ENCODE assay signal across 15 cellular contexts in genomic region chr13:27918041-27918917, GRCh38. TPM values are rescaled to one million over a fixed set of nuclear protein-coding genes. Genes with fewer than 3 reads are reported as not detected.
DNase-seq lines count a peak whose midpoint lies in the region; ATAC-seq and TF ChIP-seq lines count a peak whose summit lies in the region.
"Had no signal": no experiment of that assay in that cellular context is flagged by ENCODE, and none has a peak within 500 bp of the region (broad histone marks: within the 10 kb centered on the region; RNA-seq: fewer than 3 reads in every experiment).

No MANE protein-coding gene starts in this region.

- H3K4me1 ChIP-seq in smooth muscle cell (ENCODE audit: low read depth): peaks cover 18% of the 10 kb centered on the region

- DNase-seq in activated CD8-positive, alpha-beta memory T cell treated with anti-CD3 and anti-CD28 coated beads, Interleukin-2, amount 10 ng/mL, durations not matched to agents 7 days and 5 days: no peak
- DNase-seq in activated CD8-positive, alpha-beta memory T cell treated with anti-CD3 and anti-CD28 coated beads for 24 hours: no peak
- DNase-seq in activated T-helper 1 cell treated with anti-CD3 and anti-CD28 coated beads, Interleukin-12 subunit alpha, Interleukin-12 subunit beta, Interleukin-2, Interleukin-4 antibody, amounts not matched to agents 30 ng/mL and 10 ng/mL and 1 ng/mL, durations not matched to agents 14 hours and 24 hours and 36 hours (ENCODE audit: low spot score): no peak
- DNase-seq in left lobe of liver (ENCODE audit: low spot score) (peak; percentile 58), smooth muscle cell (lab: John Stamatoyannopoulos, UW; ENCODE audit: unreplicated experiment) (no peak), NOMO-1 (lab: John Stamatoyannopoulos, UW; ENCODE audit: unreplicated experiment in 2 of 2) (no peak), AML-193 (lab: John Stamatoyannopoulos, UW) (no peak)
- DNase-seq in stimulated activated naive CD4-positive, alpha-beta T cell treated with Interleukin-2 at 50 U/mL for 16 hours (lab: John Stamatoyannopoulos, UW): no peak
- DNase-seq: effector CD4-positive, alpha-beta T cell; HCEC 1CT; NCI-H2227 treated with DMSO at 0.1 percent for 48 hours; occipital lobe; OCI-M1; T1000 had no signal

- H3K9me3 ChIP-seq in smooth muscle cell (replicated peaks; ENCODE audit: low read depth): no peaks in the 10 kb centered on the region

- peak overlapping the region; percentile 40 for H3K4me3 ChIP-seq in smooth muscle cell

- H3K9me3 Mint-ChIP-seq in activated CD8-positive, alpha-beta memory T cell treated with anti-CD3 and anti-CD28 coated beads, Interleukin-2, amount 10 ng/mL, durations not matched to agents 7 days and 5 days (ENCODE audit: low read depth): no peaks in the 10 kb centered on the region
- no peaks in the 10 kb centered on the region for H3K9me3 Mint-ChIP-seq in activated T-helper 1 cell treated with anti-CD3 and anti-CD28 coated beads, Interleukin-12 subunit alpha, Interleukin-12 subunit beta, Interleukin-2, Interleukin-4 antibody, amounts not matched to agents 30 ng/mL and 10 ng/mL and 1 ng/mL, durations not matched to agents 14 hours and 24 hours and 36 hours

- H3K27ac Mint-ChIP-seq in activated CD8-positive, alpha-beta memory T cell treated with anti-CD3 and anti-CD28 coated beads, Interleukin-2, amount 10 ng/mL, durations not matched to agents 7 days and 5 days: peak overlapping the region; percentile 58
- H3K27ac Mint-ChIP-seq in activated T-helper 1 cell treated with anti-CD3 and anti-CD28 coated beads, Interleukin-12 subunit alpha, Interleukin-12 subunit beta, Interleukin-2, Interleukin-4 antibody, amounts not matched to agents 30 ng/mL and 10 ng/mL and 1 ng/mL, durations not matched to agents 14 hours and 24 hours and 36 hours: peak overlapping the region; percentile 67

- H3F3A ChIP-seq in smooth muscle cell (ENCODE audit: low read depth): no peaks in the 10 kb centered on the region

- peaks cover 9% of the 10 kb centered on the region for H3K4me1 Mint-ChIP-seq in activated CD8-positive, alpha-beta memory T cell treated with anti-CD3 and anti-CD28 coated beads, Interleukin-2, amount 10 ng/mL, durations not matched to agents 7 days and 5 days
- peaks cover 5% of the 10 kb centered on the region for H3K4me1 Mint-ChIP-seq in activated T-helper 1 cell treated with anti-CD3 and anti-CD28 coated beads, Interleukin-12 subunit alpha, Interleukin-12 subunit beta, Interleukin-2, Interleukin-4 antibody, amounts not matched to agents 30 ng/mL and 10 ng/mL and 1 ng/mL, durations not matched to agents 14 hours and 24 hours and 36 hours (ENCODE audit: low read depth)

- H2AFZ ChIP-seq in smooth muscle cell (ENCODE audit: low read depth): no peak overlapping the region

- peak overlapping the region; percentile 76 for H3K4me2 ChIP-seq in smooth muscle cell

- peaks cover 100% of the 10 kb centered on the region for H3K27me3 ChIP-seq in smooth muscle cell (ENCODE audit: low read depth)

- no peaks in the 10 kb centered on the region for H3K36me3 ChIP-seq in smooth muscle cell (ENCODE audit: low read depth)

- ATAC-seq in activated CD8-positive, alpha-beta memory T cell treated with anti-CD3 and anti-CD28 coated beads, Interleukin-2, amount 10 ng/mL, durations not matched to agents 7 days and 5 days: no peak
- peak; percentile 27 for ATAC-seq in left lobe of liver

- intact Hi-C loops in activated T-helper 1 cell treated with anti-CD3 and anti-CD28 coated beads, Interleukin-12 subunit alpha, Interleukin-12 subunit beta, Interleukin-2, Interleukin-4 antibody, amounts not matched to agents 30 ng/mL and 10 ng/mL and 1 ng/mL, durations not matched to agents 14 hours and 24 hours and 36 hours (cut with micrococcal nuclease): no loop called here

- no peaks in the 10 kb centered on the region for H3K79me2 ChIP-seq in smooth muscle cell (ENCODE audit: low read depth)

- H3K9ac ChIP-seq in smooth muscle cell (ENCODE audit: low read depth): no peak overlapping the region

- peaks cover 86% of the 10 kb centered on the region for H3K27me3 Mint-ChIP-seq in activated CD8-positive, alpha-beta memory T cell treated with anti-CD3 and anti-CD28 coated beads, Interleukin-2, amount 10 ng/mL, durations not matched to agents 7 days and 5 days
- peaks cover 69% of the 10 kb centered on the region for H3K27me3 Mint-ChIP-seq in activated T-helper 1 cell treated with anti-CD3 and anti-CD28 coated beads, Interleukin-12 subunit alpha, Interleukin-12 subunit beta, Interleukin-2, Interleukin-4 antibody, amounts not matched to agents 30 ng/mL and 10 ng/mL and 1 ng/mL, durations not matched to agents 14 hours and 24 hours and 36 hours (ENCODE audit: insufficient read depth)

- H3K36me3 Mint-ChIP-seq in activated CD8-positive, alpha-beta memory T cell treated with anti-CD3 and anti-CD28 coated beads, Interleukin-2, amount 10 ng/mL, durations not matched to agents 7 days and 5 days: peaks cover 2% of the 10 kb centered on the region
- H3K36me3 Mint-ChIP-seq in activated T-helper 1 cell treated with anti-CD3 and anti-CD28 coated beads, Interleukin-12 subunit alpha, Interleukin-12 subunit beta, Interleukin-2, Interleukin-4 antibody, amounts not matched to agents 30 ng/mL and 10 ng/mL and 1 ng/mL, durations not matched to agents 14 hours and 24 hours and 36 hours (ENCODE audit: low read depth): no peaks in the 10 kb centered on the region

- no peaks in the 10 kb centered on the region for H4K20me1 ChIP-seq in smooth muscle cell (ENCODE audit: low read depth)

- no peak overlapping the region for H3K27ac ChIP-seq in smooth muscle cell (ENCODE audit: low read depth)

- no peak for TF ChIP-seq CTCF in smooth muscle cell (IDR thresholded peaks at IDR 0.05; ENCODE audit: borderline replicate concordance, insufficient read depth, poor library complexity, severe bottlenecking)

- H3K4me3 Mint-ChIP-seq in activated CD8-positive, alpha-beta memory T cell treated with anti-CD3 and anti-CD28 coated beads, Interleukin-2, amount 10 ng/mL, durations not matched to agents 7 days and 5 days: no peak overlapping the region
- no peak overlapping the region for H3K4me3 Mint-ChIP-seq in activated T-helper 1 cell treated with anti-CD3 and anti-CD28 coated beads, Interleukin-12 subunit alpha, Interleukin-12 subunit beta, Interleukin-2, Interleukin-4 antibody, amounts not matched to agents 30 ng/mL and 10 ng/mL and 1 ng/mL, durations not matched to agents 14 hours and 24 hours and 36 hours

- 9% methylated on average over 43 of the region's 46 CpGs for WGBS in smooth muscle cell (ENCODE audit: low lambda C conversion rate)

- CTCF ChIA-PET in activated CD8-positive, alpha-beta memory T cell treated with anti-CD3 and anti-CD28 coated beads, Interleukin-2, amount 10 ng/mL, durations not matched to agents 7 days and 5 days (lab: Charles Lee): interaction anchor here (1.1 kb wide), 1 partner anchor 92 kb away, joined by 3 read pairs; no protein-coding TSS in a partner anchor

RNA-seq across cellular contexts. Expression of gene PDX1, which starts 1.5 kb away (rescaled TPM):
- total RNA-seq in activated CD8-positive, alpha-beta memory T cell treated with anti-CD3 and anti-CD28 coated beads, Interleukin-2, amount 10 ng/mL, durations not matched to agents 7 days and 5 days: not detected
- not detected in 2 replicates for total RNA-seq in activated T-helper 1 cell treated with anti-CD3 and anti-CD28 coated beads, Interleukin-12 subunit alpha, Interleukin-12 subunit beta, Interleukin-2, Interleukin-4 antibody, amounts not matched to agents 30 ng/mL and 10 ng/mL and 1 ng/mL, durations not matched to agents 14 hours and 24 hours and 36 hours
- total RNA-seq in left lobe of liver (0.70 TPM), smooth muscle cell (not detected in 2 replicates)
- polyA plus RNA-seq in smooth muscle cell: not detected in 2 replicates
- total RNA-seq: Daoy, occipital lobe had no signal

RNA-seq across cellular contexts. Expression of gene CDX2, which starts 50.8 kb away (rescaled TPM):
- not detected for total RNA-seq in activated CD8-positive, alpha-beta memory T cell treated with anti-CD3 and anti-CD28 coated beads, Interleukin-2, amount 10 ng/mL, durations not matched to agents 7 days and 5 days
- not detected in 2 replicates for total RNA-seq in activated T-helper 1 cell treated with anti-CD3 and anti-CD28 coated beads, Interleukin-12 subunit alpha, Interleukin-12 subunit beta, Interleukin-2, Interleukin-4 antibody, amounts not matched to agents 30 ng/mL and 10 ng/mL and 1 ng/mL, durations not matched to agents 14 hours and 24 hours and 36 hours
- total RNA-seq in left lobe of liver (not detected), smooth muscle cell (0.04 and 0.18 TPM in 2 replicates)
- polyA plus RNA-seq in smooth muscle cell: 0.31 and 0.45 TPM in 2 replicates
- total RNA-seq: Daoy, occipital lobe had no signal
